In the genomic region with DNA sequence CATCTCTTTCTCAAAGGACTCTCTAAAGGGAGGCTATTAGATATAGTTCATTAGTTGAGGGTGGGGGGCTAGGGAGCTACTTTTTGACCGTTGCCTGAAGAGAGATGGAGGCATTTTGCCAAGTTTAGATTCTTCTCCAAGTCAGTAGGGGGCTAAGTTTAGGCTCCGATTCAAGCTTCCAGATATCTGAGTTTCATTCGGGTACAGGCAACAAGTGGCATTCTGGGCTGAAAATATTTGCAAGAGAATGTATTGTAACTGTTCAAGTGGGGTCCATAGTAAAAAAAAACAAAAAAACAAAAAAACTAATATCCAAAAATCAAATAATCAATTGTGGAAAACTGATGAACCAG, we compare ENCODE assay signal across 2 cellular contexts.
TF ChIP-seq lines count a peak whose summit lies in the region.

No MANE protein-coding gene starts in this region.

TF ChIP-seq in HCT116, 20 proteins besides CTCF, POLR2A, EP300 and RAD21 (continued from another document):
- TF ChIP-seq, protein P1, sequence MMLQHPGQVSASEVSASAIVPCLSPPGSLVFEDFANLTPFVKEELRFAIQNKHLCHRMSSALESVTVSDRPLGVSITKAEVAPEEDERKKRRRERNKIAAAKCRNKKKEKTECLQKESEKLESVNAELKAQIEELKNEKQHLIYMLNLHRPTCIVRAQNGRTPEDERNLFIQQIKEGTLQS (IDR thresholded peaks at IDR 0.05) = no peak
- TF ChIP-seq, protein P2, sequence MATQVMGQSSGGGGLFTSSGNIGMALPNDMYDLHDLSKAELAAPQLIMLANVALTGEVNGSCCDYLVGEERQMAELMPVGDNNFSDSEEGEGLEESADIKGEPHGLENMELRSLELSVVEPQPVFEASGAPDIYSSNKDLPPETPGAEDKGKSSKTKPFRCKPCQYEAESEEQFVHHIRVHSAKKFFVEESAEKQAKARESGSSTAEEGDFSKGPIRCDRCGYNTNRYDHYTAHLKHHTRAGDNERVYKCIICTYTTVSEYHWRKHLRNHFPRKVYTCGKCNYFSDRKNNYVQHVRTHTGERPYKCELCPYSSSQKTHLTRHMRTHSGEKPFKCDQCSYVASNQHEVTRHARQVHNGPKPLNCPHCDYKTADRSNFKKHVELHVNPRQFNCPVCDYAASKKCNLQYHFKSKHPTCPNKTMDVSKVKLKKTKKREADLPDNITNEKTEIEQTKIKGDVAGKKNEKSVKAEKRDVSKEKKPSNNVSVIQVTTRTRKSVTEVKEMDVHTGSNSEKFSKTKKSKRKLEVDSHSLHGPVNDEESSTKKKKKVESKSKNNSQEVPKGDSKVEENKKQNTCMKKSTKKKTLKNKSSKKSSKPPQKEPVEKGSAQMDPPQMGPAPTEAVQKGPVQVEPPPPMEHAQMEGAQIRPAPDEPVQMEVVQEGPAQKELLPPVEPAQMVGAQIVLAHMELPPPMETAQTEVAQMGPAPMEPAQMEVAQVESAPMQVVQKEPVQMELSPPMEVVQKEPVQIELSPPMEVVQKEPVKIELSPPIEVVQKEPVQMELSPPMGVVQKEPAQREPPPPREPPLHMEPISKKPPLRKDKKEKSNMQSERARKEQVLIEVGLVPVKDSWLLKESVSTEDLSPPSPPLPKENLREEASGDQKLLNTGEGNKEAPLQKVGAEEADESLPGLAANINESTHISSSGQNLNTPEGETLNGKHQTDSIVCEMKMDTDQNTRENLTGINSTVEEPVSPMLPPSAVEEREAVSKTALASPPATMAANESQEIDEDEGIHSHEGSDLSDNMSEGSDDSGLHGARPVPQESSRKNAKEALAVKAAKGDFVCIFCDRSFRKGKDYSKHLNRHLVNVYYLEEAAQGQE (IDR thresholded peaks at IDR 0.05; ENCODE audit: low read depth) = no peak
- no peak for TF ChIP-seq SRF (IDR thresholded peaks at IDR 0.05; ENCODE audit: low read depth)
- TF ChIP-seq JUND (IDR thresholded peaks at IDR 0.05) = no peak
- TF ChIP-seq, protein P3, sequence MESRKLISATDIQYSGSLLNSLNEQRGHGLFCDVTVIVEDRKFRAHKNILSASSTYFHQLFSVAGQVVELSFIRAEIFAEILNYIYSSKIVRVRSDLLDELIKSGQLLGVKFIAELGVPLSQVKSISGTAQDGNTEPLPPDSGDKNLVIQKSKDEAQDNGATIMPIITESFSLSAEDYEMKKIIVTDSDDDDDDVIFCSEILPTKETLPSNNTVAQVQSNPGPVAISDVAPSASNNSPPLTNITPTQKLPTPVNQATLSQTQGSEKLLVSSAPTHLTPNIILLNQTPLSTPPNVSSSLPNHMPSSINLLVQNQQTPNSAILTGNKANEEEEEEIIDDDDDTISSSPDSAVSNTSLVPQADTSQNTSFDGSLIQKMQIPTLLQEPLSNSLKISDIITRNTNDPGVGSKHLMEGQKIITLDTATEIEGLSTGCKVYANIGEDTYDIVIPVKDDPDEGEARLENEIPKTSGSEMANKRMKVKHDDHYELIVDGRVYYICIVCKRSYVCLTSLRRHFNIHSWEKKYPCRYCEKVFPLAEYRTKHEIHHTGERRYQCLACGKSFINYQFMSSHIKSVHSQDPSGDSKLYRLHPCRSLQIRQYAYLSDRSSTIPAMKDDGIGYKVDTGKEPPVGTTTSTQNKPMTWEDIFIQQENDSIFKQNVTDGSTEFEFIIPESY (IDR thresholded peaks at IDR 0.05; ENCODE audit: extremely low read depth, insufficient replicate concordance, low read length) = no peak
- no peak for TF ChIP-seq CBX3 (IDR thresholded peaks at IDR 0.05; ENCODE audit: low read depth)
- no peak for TF ChIP-seq SIN3A (IDR thresholded peaks at IDR 0.05; ENCODE audit: low read depth)
- no peak for TF ChIP-seq CEBPB (IDR thresholded peaks at IDR 0.05; ENCODE audit: low read depth)
- TF ChIP-seq EZH2 (IDR thresholded peaks at IDR 0.05) = no peak
- no peak for TF ChIP-seq YY1 (IDR thresholded peaks at IDR 0.05; ENCODE audit: extremely low read depth, insufficient replicate concordance, low read depth, low read length)
- TF ChIP-seq, protein P4, sequence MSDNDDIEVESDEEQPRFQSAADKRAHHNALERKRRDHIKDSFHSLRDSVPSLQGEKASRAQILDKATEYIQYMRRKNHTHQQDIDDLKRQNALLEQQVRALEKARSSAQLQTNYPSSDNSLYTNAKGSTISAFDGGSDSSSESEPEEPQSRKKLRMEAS (IDR thresholded peaks at IDR 0.05) = no peak
- TF ChIP-seq TCF7L2 (IDR thresholded peaks at IDR 0.05; ENCODE audit: borderline replicate concordance, extremely low read depth, insufficient read depth, insufficient read length) = no peak
- TF ChIP-seq POLR2AphosphoS5 (IDR thresholded peaks at IDR 0.05; ENCODE audit: low read depth, low read length) = no peak
- no peak for TF ChIP-seq EGR1 (IDR thresholded peaks at IDR 0.05; ENCODE audit: low read depth)
TF ChIP-seq in HCT116: peak in this region for 0.

TF ChIP-seq in HEK293T, 16 proteins besides CTCF, POLR2A, EP300 and RAD21 (continued from another document):
- no peak for TF ChIP-seq ARNT (IDR thresholded peaks at IDR 0.05)
- TF ChIP-seq ELF4 (IDR thresholded peaks at IDR 0.05) = no peak
- TF ChIP-seq TARDBP (IDR thresholded peaks at IDR 0.05) = no peak
- TF ChIP-seq BHLHE40 (IDR thresholded peaks at IDR 0.05; ENCODE audit: borderline replicate concordance) = no peak
- TF ChIP-seq CTBP1 (IDR thresholded peaks at IDR 0.05; ENCODE audit: borderline replicate concordance) = no peak
- no peak for TF ChIP-seq FOXK2 (IDR thresholded peaks at IDR 0.05)
- no peak for TF ChIP-seq L3MBTL2 (conservative IDR thresholded peaks at IDR 0.05)
- TF ChIP-seq FOXM1 (IDR thresholded peaks at IDR 0.05; ENCODE audit: borderline replicate concordance) = no peak
- TF ChIP-seq ZNF384 (IDR thresholded peaks at IDR 0.05) = no peak
- TF ChIP-seq, protein P5, sequence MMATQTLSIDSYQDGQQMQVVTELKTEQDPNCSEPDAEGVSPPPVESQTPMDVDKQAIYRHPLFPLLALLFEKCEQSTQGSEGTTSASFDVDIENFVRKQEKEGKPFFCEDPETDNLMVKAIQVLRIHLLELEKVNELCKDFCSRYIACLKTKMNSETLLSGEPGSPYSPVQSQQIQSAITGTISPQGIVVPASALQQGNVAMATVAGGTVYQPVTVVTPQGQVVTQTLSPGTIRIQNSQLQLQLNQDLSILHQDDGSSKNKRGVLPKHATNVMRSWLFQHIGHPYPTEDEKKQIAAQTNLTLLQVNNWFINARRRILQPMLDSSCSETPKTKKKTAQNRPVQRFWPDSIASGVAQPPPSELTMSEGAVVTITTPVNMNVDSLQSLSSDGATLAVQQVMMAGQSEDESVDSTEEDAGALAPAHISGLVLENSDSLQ (IDR thresholded peaks at IDR 0.05) = no peak
- no peak for TF ChIP-seq SP1 (IDR thresholded peaks at IDR 0.05)
TF ChIP-seq in HEK293T: peak in this region for 0.
